In the genomic region with DNA sequence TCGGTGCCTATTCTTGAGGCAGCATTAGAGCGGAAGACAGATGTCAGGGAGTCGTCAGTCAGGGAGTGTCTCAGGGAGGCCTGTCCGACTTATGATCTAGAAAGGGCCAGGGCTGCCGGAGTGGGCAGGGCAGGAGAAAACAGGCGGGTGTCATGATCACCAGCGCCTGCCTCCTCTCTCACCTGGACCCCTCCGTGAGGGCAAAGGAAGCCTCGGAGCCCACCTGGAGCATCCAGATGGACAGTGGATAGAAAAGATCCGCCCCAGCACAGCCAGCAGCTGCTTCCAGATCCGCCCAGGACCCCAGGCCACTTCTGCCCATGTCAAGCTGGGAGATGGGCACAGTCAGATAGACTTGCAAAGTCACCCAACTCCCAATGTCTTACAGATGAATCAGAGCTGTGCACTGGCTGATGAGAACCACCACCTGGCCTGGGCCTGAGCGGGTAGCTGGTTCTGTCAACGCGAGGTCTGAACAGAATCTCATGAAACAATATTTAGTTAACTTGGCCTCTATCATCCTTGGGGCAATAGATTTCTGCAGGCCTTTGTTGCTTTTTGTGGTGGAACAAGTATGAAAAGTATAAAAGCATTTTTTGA, we compare ENCODE assay signal across 1 cellular context.
TF ChIP-seq lines count a peak whose summit lies in the region.

No MANE protein-coding gene starts in this region.

TF ChIP-seq in IMR-90, 13 proteins besides CTCF, POLR2A, EP300 and RAD21 (continued from another document):
- TF ChIP-seq SMC3 (IDR thresholded peaks at IDR 0.05; ENCODE audit: low read depth, low read length): no peak
